In the genomic region with DNA sequence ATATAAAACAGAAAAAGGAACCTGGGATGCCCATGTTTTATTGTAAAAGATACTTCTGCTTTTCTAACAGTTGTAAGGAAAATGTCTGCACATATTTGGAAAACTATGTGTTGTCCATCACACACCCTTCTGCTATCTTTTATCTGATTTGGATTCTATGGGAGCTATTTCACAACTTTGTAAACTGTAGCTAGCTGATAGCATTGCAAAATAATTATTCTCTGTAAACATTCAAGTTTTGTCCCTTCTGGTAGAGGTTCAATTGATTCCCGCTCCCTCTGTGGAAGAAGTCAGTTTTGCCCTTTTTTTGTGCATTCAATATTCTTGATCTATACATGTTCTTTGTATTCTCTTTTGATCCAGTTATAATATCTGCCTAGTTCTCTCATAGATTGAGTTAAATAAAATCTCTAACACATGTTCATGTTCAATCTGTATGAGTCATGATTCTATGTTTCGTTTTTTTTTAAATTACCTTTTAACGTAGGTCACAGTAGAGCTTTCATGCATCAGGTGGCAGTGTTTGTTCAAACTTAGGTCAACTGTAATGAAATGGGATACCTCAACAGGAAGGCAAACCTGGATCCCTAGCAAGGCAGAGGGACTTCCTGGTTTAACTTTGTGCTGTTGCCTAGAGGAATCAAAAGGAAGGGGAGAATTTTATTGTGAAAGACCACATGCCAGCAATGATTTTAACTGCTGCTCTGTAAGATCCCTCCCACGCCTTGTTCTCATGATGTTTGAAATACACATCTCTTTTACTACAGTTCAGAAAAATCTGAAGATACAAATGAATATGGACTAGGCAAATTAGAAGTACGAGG, we compare ENCODE assay signal across 8 cellular contexts. TPM values are rescaled to one million over a fixed set of nuclear protein-coding genes. Genes with fewer than 3 reads are reported as not detected.
DNase-seq lines count a peak whose midpoint lies in the region; ATAC-seq and TF ChIP-seq lines count a peak whose summit lies in the region.

No MANE protein-coding gene starts in this region.

- intact Hi-C loops in OCI-LY7 (cut with micrococcal nuclease; ENCODE audit: unreplicated experiment): no loop called here

- no peak overlapping the region for H3K4me3 ChIP-seq in OCI-LY7 (ENCODE audit: low read depth, low read length, poor library complexity, severe bottlenecking)

- no peaks in the 10 kb centered on the region for H4K20me1 ChIP-seq in OCI-LY7 (ENCODE audit: insufficient read depth, low read length)

- H3K36me3 ChIP-seq in OCI-LY7 (ENCODE audit: insufficient read depth, low read length): no peaks in the 10 kb centered on the region

- no TSS peak for BruUV-seq in OCI-LY7 (replicated peaks; lab: Mats Ljungman, UMichigan)

- CTCF ChIA-PET in OCI-LY7 (lab: Charles Lee; ENCODE audit: unreplicated experiment): no interaction called here

- peak; percentile 71 for TF ChIP-seq CTCF in OCI-LY7 (conservative IDR thresholded peaks at IDR 0.05; ENCODE audit: low read length)

- H3K4me2 ChIP-seq in OCI-LY7 (ENCODE audit: low read length): no peak overlapping the region

- POLR2A ChIA-PET in OCI-LY7 (lab: Charles Lee): no interaction called here

- peak overlapping the region; percentile 82; the same call in 1 of the 2 replicates for H2AFZ ChIP-seq in OCI-LY7 (ENCODE audit: low read length)

- ATAC-seq in HG03354 (IDR thresholded peaks at IDR 0.05; ENCODE audit: poor library complexity, severe bottlenecking, unreplicated experiment): no peak
- ATAC-seq in GM18907 (IDR thresholded peaks at IDR 0.05; ENCODE audit: unreplicated experiment): no peak

- no peaks in the 10 kb centered on the region for H3K79me2 ChIP-seq in OCI-LY7 (ENCODE audit: insufficient read depth, low read depth, low read length)

- DNase-seq in NCI-H2171 treated with DMSO at 0.1 percent for 48 hours (lab: John Stamatoyannopoulos, UW) (peak; percentile 16), NCI-H2171 (lab: John Stamatoyannopoulos, UW) (no peak), OCI-LY7 (ENCODE audit: low spot score) (peak; percentile 40), fibroblast of gingiva (ENCODE audit: low read depth) (peak; percentile 21), renal cortical epithelial cell (ENCODE audit: low read depth) (peak; percentile 98), nucleus accumbens (lab: John Stamatoyannopoulos, UW) (no peak)

- H3K9me2 ChIP-seq in OCI-LY7 (ENCODE audit: insufficient read depth, low read length): no peaks in the 10 kb centered on the region

- H3K4me1 ChIP-seq in OCI-LY7 (ENCODE audit: insufficient read depth, low read length, poor library complexity, severe bottlenecking): no peaks in the 10 kb centered on the region

- 0 out of 2 replicates have a peak, but pooled peaks cover 5% of the 10 kb centered on the region for H3K9me3 ChIP-seq in OCI-LY7 (ENCODE audit: low read length)

- H3K27ac ChIP-seq in OCI-LY7 (ENCODE audit: low read depth, low read length, poor library complexity, severe bottlenecking): no peak overlapping the region

RNA-seq across cellular contexts. Expression of a gene that starts 26.0 kb away (rescaled TPM):
- 4.7 and 5.7 TPM in 2 replicates for total RNA-seq in OCI-LY7 (2014; rRNA removed; shearing (Covaris generic))
- total RNA-seq in OCI-LY7 (2022): 13.4 and 15.8 TPM in 2 replicates
- total RNA-seq in renal cortical epithelial cell: 4.9 and 17.2 TPM in 2 replicates

Comparison
In these comparisons a context has a peak if more than half of its experiments do, and no peak if none do; other contexts are left out.
1. DNase-seq: peak in NCI-H2171 treated with DMSO at 0.1 percent for 48 hours (single experiment), OCI-LY7 (single experiment), fibroblast of gingiva (single experiment) and renal cortical epithelial cell (single experiment); none in NCI-H2171 (single experiment) and nucleus accumbens (0 of 56).